In genomic region chr10:17026686-17027485, GRCh38 we compare ENCODE assay signal across 9 cellular contexts.
DNase-seq lines count a peak whose midpoint lies in the region; ATAC-seq and TF ChIP-seq lines count a peak whose summit lies in the region.
"Had no signal": no experiment of that assay in that cellular context is flagged by ENCODE, and none has a peak within 500 bp of the region (broad histone marks: within the 10 kb centered on the region; RNA-seq: fewer than 3 reads in every experiment).

No MANE protein-coding gene starts in this region.

- H3K36me3 ChIP-seq in suprapubic skin, result no peaks in the 10 kb centered on the region

- H3K4me3 ChIP-seq in suprapubic skin, result no peak overlapping the region

- intact Hi-C loops in left colon (cut with DNase I, micrococcal nuclease), result no loop called here

- DNase-seq in activated T-cell treated with anti-CD3 and anti-CD28 coated beads for 1 hour (ENCODE audit: low read depth), result peak; percentile 39
- DNase-seq in left colon, result no peak
- no peak for DNase-seq in suprapubic skin (ENCODE audit: low spot score in 2 of 2)
- no peak for DNase-seq in mesenteric fat pad (ENCODE audit: low spot score)
- DNase-seq in substantia nigra (lab: John Stamatoyannopoulos, UW), result no peak
- DNase-seq in DMS114 treated with DMSO at 0.1 percent for 48 hours (lab: John Stamatoyannopoulos, UW; ENCODE audit: unreplicated experiment), result no peak
- DNase-seq: naive B cell had no signal

- peaks cover 57% of the 10 kb centered on the region for H3K4me1 ChIP-seq in suprapubic skin

- no peak for TF ChIP-seq POLR2A in suprapubic skin (IDR thresholded peaks at IDR 0.05)

- 76% methylated on average over 6 of the region's 6 CpGs for WGBS in suprapubic skin

- no peaks in the 10 kb centered on the region for H3K27me3 ChIP-seq in suprapubic skin

- no peaks in the 10 kb centered on the region for H3K9me3 ChIP-seq in suprapubic skin

- no peak for TF ChIP-seq CTCF in suprapubic skin (IDR thresholded peaks at IDR 0.05)

- H3K27ac ChIP-seq in suprapubic skin (peak overlapping the region; percentile 78), substantia nigra (ENCODE audit: low read depth, low read length, poor library complexity, severe bottlenecking) (no peak overlapping the region)

- ATAC-seq in GM19023 (IDR thresholded peaks at IDR 0.05; ENCODE audit: unreplicated experiment), result peak; percentile 53
- peak; percentile 58 for ATAC-seq in HG03442 (IDR thresholded peaks at IDR 0.05; ENCODE audit: unreplicated experiment)
- peak; percentile 11 for ATAC-seq in left colon

- no peak for TF ChIP-seq EP300 in suprapubic skin (IDR thresholded peaks at IDR 0.05)
